ENCODE assay signal across 2 cellular contexts in the genomic region with DNA sequence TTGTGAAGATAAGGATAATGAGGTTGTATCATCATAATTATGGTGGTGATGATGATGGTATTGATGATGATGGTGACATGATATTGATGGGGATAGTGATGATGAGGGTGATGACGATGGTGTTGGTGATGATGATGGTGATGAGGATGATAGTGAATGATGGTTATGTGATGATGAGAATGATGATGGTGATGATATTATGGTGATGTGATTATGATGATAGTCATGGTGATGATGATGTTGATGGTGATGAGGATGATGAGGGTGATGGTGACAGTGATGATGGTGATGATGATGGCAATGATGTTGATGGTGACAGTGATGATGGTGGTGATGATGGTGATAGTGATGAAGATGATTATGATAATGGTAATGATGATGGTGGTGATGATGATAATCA.
TF ChIP-seq lines count a peak whose summit lies in the region.

No MANE protein-coding gene starts in this region.

TF ChIP-seq in HEK293T, 16 proteins besides CTCF, POLR2A, EP300 and RAD21 (continued from another document):
- no peak for TF ChIP-seq FOXA1 (IDR thresholded peaks at IDR 0.05)
- no peak for TF ChIP-seq NFRKB (IDR thresholded peaks at IDR 0.05)
- TF ChIP-seq ARNT (IDR thresholded peaks at IDR 0.05), result no peak
- TF ChIP-seq CTBP1 (IDR thresholded peaks at IDR 0.05; ENCODE audit: borderline replicate concordance), result 0 out of 2 replicates have a peak, but pooled peaks have one; percentile 10
- TF ChIP-seq ZNF384 (IDR thresholded peaks at IDR 0.05), result no peak

TF ChIP-seq in H1, 55 proteins besides CTCF, POLR2A, EP300 and RAD21 (continued from another document):
- TF ChIP-seq CEBPB (IDR thresholded peaks at IDR 0.05; ENCODE audit: low read depth, low read length) (no peak), CREB1 (IDR thresholded peaks at IDR 0.05) (no peak), KDM4A (IDR thresholded peaks at IDR 0.05; ENCODE audit: low read depth, low read length, severe bottlenecking) (no peak), TCF12 (IDR thresholded peaks at IDR 0.05; ENCODE audit: low read depth, low read length) (no peak), CBX5 (IDR thresholded peaks at IDR 0.05; ENCODE audit: low read depth, low read length) (no peak), SRF (IDR thresholded peaks at IDR 0.05; ENCODE audit: low read depth, low read length) (no peak), TAF7 (optimal IDR thresholded peaks at IDR 0.05; ENCODE audit: borderline replicate concordance, low read depth, low read length) (no peak), BCL11A (IDR thresholded peaks at IDR 0.05; ENCODE audit: low read depth in 2 of 2, low read length in 2 of 2) (no peak), RXRA (IDR thresholded peaks at IDR 0.05; ENCODE audit: insufficient read depth, low read depth, low read length) (no peak), CHD2 (IDR thresholded peaks at IDR 0.05; ENCODE audit: low read length) (no peak), SUZ12 (IDR thresholded peaks at IDR 0.05; ENCODE audit: low read length) (no peak)
- TF ChIP-seq, protein P1, sequence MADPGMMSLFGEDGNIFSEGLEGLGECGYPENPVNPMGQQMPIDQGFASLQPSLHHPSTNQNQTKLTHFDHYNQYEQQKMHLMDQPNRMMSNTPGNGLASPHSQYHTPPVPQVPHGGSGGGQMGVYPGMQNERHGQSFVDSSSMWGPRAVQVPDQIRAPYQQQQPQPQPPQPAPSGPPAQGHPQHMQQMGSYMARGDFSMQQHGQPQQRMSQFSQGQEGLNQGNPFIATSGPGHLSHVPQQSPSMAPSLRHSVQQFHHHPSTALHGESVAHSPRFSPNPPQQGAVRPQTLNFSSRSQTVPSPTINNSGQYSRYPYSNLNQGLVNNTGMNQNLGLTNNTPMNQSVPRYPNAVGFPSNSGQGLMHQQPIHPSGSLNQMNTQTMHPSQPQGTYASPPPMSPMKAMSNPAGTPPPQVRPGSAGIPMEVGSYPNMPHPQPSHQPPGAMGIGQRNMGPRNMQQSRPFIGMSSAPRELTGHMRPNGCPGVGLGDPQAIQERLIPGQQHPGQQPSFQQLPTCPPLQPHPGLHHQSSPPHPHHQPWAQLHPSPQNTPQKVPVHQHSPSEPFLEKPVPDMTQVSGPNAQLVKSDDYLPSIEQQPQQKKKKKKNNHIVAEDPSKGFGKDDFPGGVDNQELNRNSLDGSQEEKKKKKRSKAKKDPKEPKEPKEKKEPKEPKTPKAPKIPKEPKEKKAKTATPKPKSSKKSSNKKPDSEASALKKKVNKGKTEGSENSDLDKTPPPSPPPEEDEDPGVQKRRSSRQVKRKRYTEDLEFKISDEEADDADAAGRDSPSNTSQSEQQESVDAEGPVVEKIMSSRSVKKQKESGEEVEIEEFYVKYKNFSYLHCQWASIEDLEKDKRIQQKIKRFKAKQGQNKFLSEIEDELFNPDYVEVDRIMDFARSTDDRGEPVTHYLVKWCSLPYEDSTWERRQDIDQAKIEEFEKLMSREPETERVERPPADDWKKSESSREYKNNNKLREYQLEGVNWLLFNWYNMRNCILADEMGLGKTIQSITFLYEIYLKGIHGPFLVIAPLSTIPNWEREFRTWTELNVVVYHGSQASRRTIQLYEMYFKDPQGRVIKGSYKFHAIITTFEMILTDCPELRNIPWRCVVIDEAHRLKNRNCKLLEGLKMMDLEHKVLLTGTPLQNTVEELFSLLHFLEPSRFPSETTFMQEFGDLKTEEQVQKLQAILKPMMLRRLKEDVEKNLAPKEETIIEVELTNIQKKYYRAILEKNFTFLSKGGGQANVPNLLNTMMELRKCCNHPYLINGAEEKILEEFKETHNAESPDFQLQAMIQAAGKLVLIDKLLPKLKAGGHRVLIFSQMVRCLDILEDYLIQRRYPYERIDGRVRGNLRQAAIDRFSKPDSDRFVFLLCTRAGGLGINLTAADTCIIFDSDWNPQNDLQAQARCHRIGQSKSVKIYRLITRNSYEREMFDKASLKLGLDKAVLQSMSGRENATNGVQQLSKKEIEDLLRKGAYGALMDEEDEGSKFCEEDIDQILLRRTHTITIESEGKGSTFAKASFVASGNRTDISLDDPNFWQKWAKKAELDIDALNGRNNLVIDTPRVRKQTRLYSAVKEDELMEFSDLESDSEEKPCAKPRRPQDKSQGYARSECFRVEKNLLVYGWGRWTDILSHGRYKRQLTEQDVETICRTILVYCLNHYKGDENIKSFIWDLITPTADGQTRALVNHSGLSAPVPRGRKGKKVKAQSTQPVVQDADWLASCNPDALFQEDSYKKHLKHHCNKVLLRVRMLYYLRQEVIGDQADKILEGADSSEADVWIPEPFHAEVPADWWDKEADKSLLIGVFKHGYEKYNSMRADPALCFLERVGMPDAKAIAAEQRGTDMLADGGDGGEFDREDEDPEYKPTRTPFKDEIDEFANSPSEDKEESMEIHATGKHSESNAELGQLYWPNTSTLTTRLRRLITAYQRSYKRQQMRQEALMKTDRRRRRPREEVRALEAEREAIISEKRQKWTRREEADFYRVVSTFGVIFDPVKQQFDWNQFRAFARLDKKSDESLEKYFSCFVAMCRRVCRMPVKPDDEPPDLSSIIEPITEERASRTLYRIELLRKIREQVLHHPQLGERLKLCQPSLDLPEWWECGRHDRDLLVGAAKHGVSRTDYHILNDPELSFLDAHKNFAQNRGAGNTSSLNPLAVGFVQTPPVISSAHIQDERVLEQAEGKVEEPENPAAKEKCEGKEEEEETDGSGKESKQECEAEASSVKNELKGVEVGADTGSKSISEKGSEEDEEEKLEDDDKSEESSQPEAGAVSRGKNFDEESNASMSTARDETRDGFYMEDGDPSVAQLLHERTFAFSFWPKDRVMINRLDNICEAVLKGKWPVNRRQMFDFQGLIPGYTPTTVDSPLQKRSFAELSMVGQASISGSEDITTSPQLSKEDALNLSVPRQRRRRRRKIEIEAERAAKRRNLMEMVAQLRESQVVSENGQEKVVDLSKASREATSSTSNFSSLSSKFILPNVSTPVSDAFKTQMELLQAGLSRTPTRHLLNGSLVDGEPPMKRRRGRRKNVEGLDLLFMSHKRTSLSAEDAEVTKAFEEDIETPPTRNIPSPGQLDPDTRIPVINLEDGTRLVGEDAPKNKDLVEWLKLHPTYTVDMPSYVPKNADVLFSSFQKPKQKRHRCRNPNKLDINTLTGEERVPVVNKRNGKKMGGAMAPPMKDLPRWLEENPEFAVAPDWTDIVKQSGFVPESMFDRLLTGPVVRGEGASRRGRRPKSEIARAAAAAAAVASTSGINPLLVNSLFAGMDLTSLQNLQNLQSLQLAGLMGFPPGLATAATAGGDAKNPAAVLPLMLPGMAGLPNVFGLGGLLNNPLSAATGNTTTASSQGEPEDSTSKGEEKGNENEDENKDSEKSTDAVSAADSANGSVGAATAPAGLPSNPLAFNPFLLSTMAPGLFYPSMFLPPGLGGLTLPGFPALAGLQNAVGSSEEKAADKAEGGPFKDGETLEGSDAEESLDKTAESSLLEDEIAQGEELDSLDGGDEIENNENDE (IDR thresholded peaks at IDR 0.05; ENCODE audit: insufficient replicate concordance, low read length), result no peak
